18 cellular contexts compared by ENCODE assay signal in the genomic region with DNA sequence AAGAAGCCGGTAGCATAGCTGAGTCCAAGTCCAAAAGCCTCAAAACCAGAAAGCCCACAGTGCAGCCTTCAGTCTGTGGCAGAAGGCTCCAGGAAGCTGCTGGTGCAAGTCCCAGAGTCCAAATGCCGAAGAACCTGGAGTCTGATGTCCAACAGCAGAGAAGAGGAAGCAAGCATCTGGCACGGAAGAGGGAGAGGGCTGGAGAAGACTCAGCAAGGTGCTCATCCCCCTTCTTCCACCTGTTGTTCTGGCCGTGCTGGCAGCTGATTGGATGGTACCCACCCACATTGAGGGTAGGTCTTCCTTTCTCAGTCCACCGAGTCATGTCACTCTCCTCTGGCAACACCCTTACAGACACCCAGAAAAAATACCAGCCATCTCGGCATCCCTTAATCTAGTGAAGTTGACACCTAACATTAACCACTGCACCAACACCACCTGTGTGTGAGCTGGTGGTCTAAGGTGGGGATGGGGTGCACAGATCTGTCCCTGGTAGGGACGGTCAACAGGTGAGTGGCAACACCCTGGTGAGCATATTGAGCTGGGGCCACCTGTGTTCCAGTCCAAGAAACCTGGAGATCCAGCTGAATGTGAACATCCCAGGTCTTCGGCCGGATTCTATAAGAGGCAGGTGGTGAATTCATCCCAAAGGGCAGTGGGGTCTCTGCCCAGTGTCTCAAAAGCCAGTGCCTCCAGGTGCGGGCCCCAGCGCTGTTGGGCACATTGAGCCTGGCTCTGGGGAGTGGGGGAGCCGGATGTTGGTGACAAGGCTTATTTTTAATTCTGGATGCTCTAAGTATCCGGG. TPM values are rescaled to one million over a fixed set of nuclear protein-coding genes. Genes with fewer than 3 reads are reported as not detected.
A peak's percentile ranks its signal among the peaks of the same experiment; 100 is the strongest.
DNase-seq lines count a peak whose midpoint lies in the region; ATAC-seq, FAIRE-seq and TF ChIP-seq lines count a peak whose summit lies in the region.
"Had no signal": no experiment of that assay in that cellular context is flagged by ENCODE, and none has a peak within 500 bp of the region (broad histone marks: within the 10 kb centered on the region; RNA-seq: fewer than 3 reads in every experiment).

No MANE protein-coding gene starts in this region.

- H3K4me1 ChIP-seq in cardiac muscle cell (ENCODE audit: low read depth) (peaks cover 9% of the 10 kb centered on the region), esophagus muscularis mucosa (no peaks in the 10 kb centered on the region)
- H3K4me1 ChIP-seq: A549 had no signal

- peak overlapping the region; percentile 43 for H3K27ac ChIP-seq in cardiac muscle cell
- no peak overlapping the region for H3K27ac ChIP-seq in esophagus muscularis mucosa (replicated peaks in 1 of 4)
- H3K27ac ChIP-seq: A549, KMS-11, SK-N-MC had no signal

- H3K9me3 Mint-ChIP-seq in nephron progenitor cell: no peaks in the 10 kb centered on the region

- ATAC-seq in Right ventricle myocardium superior (ENCODE audit: poor library complexity): no peak
- ATAC-seq: A549, Right ventricle myocardium inferior had no signal

- TF ChIP-seq CTCF in cardiac muscle cell (IDR thresholded peaks at IDR 0.05; ENCODE audit: low read depth, low read length) (no peak), bronchial epithelial cell (IDR thresholded peaks at IDR 0.05; ENCODE audit: insufficient read depth, low read length, severe bottlenecking) (no peak), nephron progenitor cell (IDR thresholded peaks at IDR 0.05) (no peak), esophagus muscularis mucosa (IDR thresholded peaks at IDR 0.05) (no peak)

- no peaks in the 10 kb centered on the region for H3K9me3 ChIP-seq in cardiac muscle cell (ENCODE audit: low read depth)
- no peaks in the 10 kb centered on the region for H3K9me3 ChIP-seq in esophagus muscularis mucosa
- H3K9me3 ChIP-seq: A549 had no signal

- FAIRE-seq in bronchial epithelial cell (lab: Jason Lieb, UNC): peak; percentile 43
- FAIRE-seq: A549 had no signal

- peaks cover 12% of the 10 kb centered on the region for H3K36me3 Mint-ChIP-seq in nephron progenitor cell (ENCODE audit: low read depth)

- intact Hi-C loops in Right ventricle myocardium superior (cut with DNase I) (no loop called here), esophagus muscularis mucosa (cut with DNase I) (no loop called here)

- DNase-seq in cardiac muscle cell (ENCODE audit: low read depth in 1 of 2, low spot score in 1 of 2): no peak
- DNase-seq in Right ventricle myocardium superior: no peak
- no peak for DNase-seq in bronchial epithelial cell (ENCODE audit: low read depth)
- DNase-seq in nephron progenitor cell: no peak
- no peak for DNase-seq in NCI-H1417 treated with DMSO at 0.1 percent for 48 hours (lab: John Stamatoyannopoulos, UW)
- no peak for DNase-seq in NCI-H345 treated with DMSO at 0.1 percent for 48 hours (lab: John Stamatoyannopoulos, UW; ENCODE audit: unreplicated experiment)
- DNase-seq in esophagus muscularis mucosa (ENCODE audit: extremely low spot score): no peak
- DNase-seq in RKO (ENCODE audit: low spot score): no peak
- DNase-seq: C1 segment of cervical spinal cord, EL, HCEC 1CT, NCI-H146, NCI-H2081 treated with DMSO at 0.1 percent for 48 hours, NCI-H524 treated with DMSO at 0.1 percent for 48 hours had no signal

- H3K27ac Mint-ChIP-seq in nephron progenitor cell: peak overlapping the region; percentile 69

- TF ChIP-seq EP300 in esophagus muscularis mucosa (IDR thresholded peaks at IDR 0.05): no peak

- H3K27me3 ChIP-seq in cardiac muscle cell (no peaks in the 10 kb centered on the region), bronchial epithelial cell (ENCODE audit: control insufficient read depth, insufficient read depth, low read length) (no peaks in the 10 kb centered on the region), esophagus muscularis mucosa (no peaks in the 10 kb centered on the region)

- H3K27me3 Mint-ChIP-seq in nephron progenitor cell (ENCODE audit: low read depth, poor library complexity): no peaks in the 10 kb centered on the region

- no peak overlapping the region for H3K4me3 Mint-ChIP-seq in nephron progenitor cell

- peaks cover 25% of the 10 kb centered on the region for H3K4me1 Mint-ChIP-seq in nephron progenitor cell

- H3K4me3 ChIP-seq in cardiac muscle cell (no peak overlapping the region), bronchial epithelial cell (ENCODE audit: low read depth, low read length) (no peak overlapping the region), esophagus muscularis mucosa (no peak overlapping the region)
- H3K4me3 ChIP-seq: A549, SK-N-MC had no signal

- WGBS in esophagus muscularis mucosa: 84% methylated on average over 12 of the region's 13 CpGs

- TF ChIP-seq POLR2A in esophagus muscularis mucosa (IDR thresholded peaks at IDR 0.05; ENCODE audit: low read depth): no peak

- H3K36me3 ChIP-seq in cardiac muscle cell: peaks cover 17% of the 10 kb centered on the region
- peaks cover 2% of the 10 kb centered on the region for H3K36me3 ChIP-seq in bronchial epithelial cell (ENCODE audit: control insufficient read depth, insufficient read depth, low read length)
- H3K36me3 ChIP-seq in esophagus muscularis mucosa: peaks cover 12 to 45% (median 31%) of the 10 kb centered on the region in 4 donors

RNA-seq across cellular contexts. Expression of a gene that starts 9.8 kb away (rescaled TPM):
- total RNA-seq in cardiac muscle cell (95.7 and 101 TPM in 2 replicates), Right ventricle myocardium superior (32.7 TPM), bronchial epithelial cell (21.1 and 23.0 TPM in 2 replicates), esophagus muscularis mucosa (10 to 100 TPM; 10.8 to 27.2 (median 17.9) TPM)
- polyA plus RNA-seq in cardiac muscle cell: 36.9 and 37.3 TPM in 2 replicates

RNA-seq across cellular contexts. Expression of a gene that starts 11.7 kb away (rescaled TPM):
- total RNA-seq in cardiac muscle cell (227 and 303 TPM in 2 replicates), Right ventricle myocardium superior (269 TPM), bronchial epithelial cell (339 and 517 TPM in 2 replicates), esophagus muscularis mucosa (100 to 1,000 TPM; 302 to 528 (median 408) TPM)
- 210 and 232 TPM in 2 replicates for polyA plus RNA-seq in cardiac muscle cell

RNA-seq across cellular contexts. Expression of a gene that starts 44.5 kb away (rescaled TPM):
- total RNA-seq in cardiac muscle cell (31.0 and 40.1 TPM in 2 replicates), Right ventricle myocardium superior (8.1 TPM), bronchial epithelial cell (11.0 and 22.4 TPM in 2 replicates), esophagus muscularis mucosa (10 to 100 TPM; 21.2 to 33.5 (median 21.8) TPM)
- 22.7 and 26.5 TPM in 2 replicates for polyA plus RNA-seq in cardiac muscle cell

RNA-seq across cellular contexts. Expression of a gene that starts 44.8 kb away (rescaled TPM):
- total RNA-seq in cardiac muscle cell (81.5 and 83.8 TPM in 2 replicates), Right ventricle myocardium superior (7.9 TPM), bronchial epithelial cell (20.0 and 23.2 TPM in 2 replicates), esophagus muscularis mucosa (10 to 100 TPM; 17.6 to 35.1 (median 26.2) TPM)
- 5.9 and 7.3 TPM in 2 replicates for polyA plus RNA-seq in cardiac muscle cell

RNA-seq across cellular contexts. Expression of a gene that starts 44.8 kb away (rescaled TPM):
- total RNA-seq in cardiac muscle cell: 8.7 and 11.3 TPM in 2 replicates
- 2.9 and 3.9 TPM in 2 replicates for polyA plus RNA-seq in cardiac muscle cell
- 11.5 TPM for total RNA-seq in Right ventricle myocardium superior
- total RNA-seq in bronchial epithelial cell: 13.4 and 14.5 TPM in 2 replicates
- 10 to 100 TPM; 13.3 to 20.5 (median 17.3) TPM for total RNA-seq in esophagus muscularis mucosa
